Comparison of ENCODE assay signal across 9 cellular contexts in genomic region chr10:115555887-115556402, GRCh38.
"Had no signal": no experiment of that assay in that cellular context is flagged by ENCODE, and none has a peak within 500 bp of the region (broad histone marks: within the 10 kb centered on the region; RNA-seq: fewer than 3 reads in every experiment).

No MANE protein-coding gene starts in this region.

- H3K27ac ChIP-seq: KMS-11 had no signal

- ATAC-seq: GM23338 had no signal

- H3K4me2 ChIP-seq: GM23338, KMS-11 had no signal

- H3K9me3 Mint-ChIP-seq: GM23338, H9 had no signal

- DNase-seq: H9, HCEC 1CT, Karpas-422, KBM-7 had no signal

- H3K9ac ChIP-seq: KMS-11 had no signal

- H2AFZ ChIP-seq: GM23338 had no signal

- H3K4me3 ChIP-seq: GM23338 had no signal

- H3K4me3 Mint-ChIP-seq: GM23338, H9 had no signal

- H3K27ac Mint-ChIP-seq: GM23338, H9 had no signal

- FAIRE-seq: H1, H54, HTR-8/SVneo had no signal
